Comparison of ENCODE assay signal across 8 cellular contexts in genomic region chr1:35539073-35539823, GRCh38.
A peak's percentile ranks its signal among the peaks of the same experiment; 100 is the strongest.
DNase-seq lines count a peak whose midpoint lies in the region; ATAC-seq and TF ChIP-seq lines count a peak whose summit lies in the region.

No MANE protein-coding gene starts in this region.

- DNase-seq in activated T-cell treated with anti-CD3 and anti-CD28 coated beads, Interleukin-2, amount 50 U/mL, for 24 hours, result peak; percentile 37
- DNase-seq in activated T-cell treated with anti-CD3 and anti-CD28 coated beads for 4 hours (no peak), NCI-H524 treated with DMSO at 0.1 percent for 48 hours (lab: John Stamatoyannopoulos, UW) (peak; percentile 23), cerebellar cortex (ENCODE audit: low spot score) (peak; percentile 58), COLO829 (ENCODE audit: low spot score) (no peak), SIG-M5 treated with dmso at 0.1 percent for 504 hours (lab: John Stamatoyannopoulos, UW; ENCODE audit: unreplicated experiment) (no peak)

- H3K27ac Mint-ChIP-seq in activated T-cell treated with anti-CD3 and anti-CD28 coated beads, Interleukin-2, amount 50 U/mL, for 24 hours, result peak overlapping the region; percentile 96

- peaks cover 38 to 48% of the 10 kb centered on the region in 2 experiments for H3K4me1 ChIP-seq in neutrophil (ENCODE audit: control insufficient read depth in 1 of 2, insufficient read depth in 1 of 2, low read depth in 1 of 2, low read length in 1 of 2)

- H3K9me3 ChIP-seq in neutrophil, result no peaks in the 10 kb centered on the region

- no peaks in the 10 kb centered on the region for H3K9me3 Mint-ChIP-seq in activated T-cell treated with anti-CD3 and anti-CD28 coated beads, Interleukin-2, amount 50 U/mL, for 24 hours

- no peaks in the 10 kb centered on the region for H3K36me3 ChIP-seq in neutrophil

- TF ChIP-seq CTCF in neutrophil (IDR thresholded peaks at IDR 0.05), result no peak

- peaks cover 89% of the 10 kb centered on the region for H3K4me1 Mint-ChIP-seq in activated T-cell treated with anti-CD3 and anti-CD28 coated beads, Interleukin-2, amount 50 U/mL, for 24 hours (ENCODE audit: low read depth)

- ATAC-seq in HG02763 (IDR thresholded peaks at IDR 0.05; ENCODE audit: unreplicated experiment), result no peak

- H3K27ac ChIP-seq in neutrophil, result peak overlapping the region; percentile 60

- H3K4me3 Mint-ChIP-seq in activated T-cell treated with anti-CD3 and anti-CD28 coated beads, Interleukin-2, amount 50 U/mL, for 24 hours, result peak overlapping the region; percentile 71

- H3K27me3 Mint-ChIP-seq in activated T-cell treated with anti-CD3 and anti-CD28 coated beads, Interleukin-2, amount 50 U/mL, for 24 hours, result no peaks in the 10 kb centered on the region

- H3K36me3 Mint-ChIP-seq in activated T-cell treated with anti-CD3 and anti-CD28 coated beads, Interleukin-2, amount 50 U/mL, for 24 hours (ENCODE audit: low read depth), result peaks cover 41% of the 10 kb centered on the region

- no peak overlapping the region for H3K4me3 ChIP-seq in neutrophil (ENCODE audit: low read depth in 1 of 2, low read length in 1 of 2)

- H3K27me3 ChIP-seq in neutrophil, result no peaks in the 10 kb centered on the region

Comparison
In these comparisons a context has a peak if more than half of its experiments do, and no peak if none do; other contexts are left out.
1. DNase-seq: peak in activated T-cell treated with anti-CD3 and anti-CD28 coated beads, Interleukin-2, amount 50 U/mL, for 24 hours (single experiment), NCI-H524 treated with DMSO at 0.1 percent for 48 hours (single experiment) and cerebellar cortex (single experiment); none in activated T-cell treated with anti-CD3 and anti-CD28 coated beads for 4 hours (single experiment), COLO829 (single experiment) and SIG-M5 treated with dmso at 0.1 percent for 504 hours (single experiment).